In the genomic region with DNA sequence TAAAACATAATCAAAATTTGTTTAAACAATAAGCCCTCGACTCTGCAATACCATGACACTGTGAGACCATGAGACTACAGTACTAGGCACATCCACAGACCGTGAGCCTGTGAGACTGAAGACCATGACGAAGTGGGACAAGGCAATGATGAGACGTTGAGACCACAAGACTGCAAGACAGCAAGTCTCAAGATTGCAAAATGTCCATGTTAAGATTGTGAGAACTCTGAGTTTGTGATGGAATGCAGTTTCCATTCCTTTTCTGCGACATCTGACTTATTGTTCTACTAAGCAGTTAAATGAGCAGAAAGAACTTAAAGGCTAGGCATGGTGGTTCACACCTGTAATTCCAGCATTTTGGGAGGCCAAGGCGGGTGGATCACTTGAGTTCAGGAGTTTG, we compare ENCODE assay signal across 19 cellular contexts.
DNase-seq lines count a peak whose midpoint lies in the region; ATAC-seq, FAIRE-seq and TF ChIP-seq lines count a peak whose summit lies in the region.
"Had no signal": no experiment of that assay in that cellular context is flagged by ENCODE, and none has a peak within 500 bp of the region (broad histone marks: within the 10 kb centered on the region; RNA-seq: fewer than 3 reads in every experiment).

No MANE protein-coding gene starts in this region.

- no peak overlapping the region for H3K27ac Mint-ChIP-seq in astrocyte (ENCODE audit: unreplicated experiment)

- no peaks in the 10 kb centered on the region for H3K27me3 Mint-ChIP-seq in astrocyte (ENCODE audit: low read depth, unreplicated experiment)

- TF ChIP-seq CTCF in AG10803 (conservative IDR thresholded peaks at IDR 0.05; ENCODE audit: low read length): no peak
- TF ChIP-seq CTCF in astrocyte (IDR thresholded peaks at IDR 0.05; ENCODE audit: insufficient read depth, low read depth, low read length): no peak
- TF ChIP-seq CTCF in fibroblast of villous mesenchyme (IDR thresholded peaks at IDR 0.05; ENCODE audit: insufficient read depth, low read depth, low read length): no peak

- peaks cover 2% of the 10 kb centered on the region for H3K27me3 ChIP-seq in astrocyte (ENCODE audit: insufficient read depth, low read length)
- H3K27me3 ChIP-seq: BLaER1 treated with 17β-estradiol and CSF1 and Interleukin-3, amounts not matched to agents 10 nM and 100 nM; SJSA1 had no signal

- no peak overlapping the region for H3K27ac ChIP-seq in astrocyte (ENCODE audit: low read depth, low read length)
- H3K27ac ChIP-seq: BLaER1 treated with 17β-estradiol and CSF1 and Interleukin-3, amounts not matched to agents 10 nM and 100 nM; HL-60; RWPE1; SJSA1 had no signal

- no peaks in the 10 kb centered on the region for H3K36me3 ChIP-seq in astrocyte (ENCODE audit: insufficient read depth, low read length)
- H3K36me3 ChIP-seq: BLaER1 treated with 17β-estradiol and CSF1 and Interleukin-3, amounts not matched to agents 10 nM and 100 nM; SJSA1 had no signal

- FAIRE-seq in HTR-8/SVneo (lab: Jason Lieb, UNC) (peak; percentile 49), astrocyte (lab: Jason Lieb, UNC) (no peak)

- no peak overlapping the region for H3K4me2 ChIP-seq in astrocyte (ENCODE audit: low read length)
- H3K4me2 ChIP-seq: BLaER1 treated with 17β-estradiol and CSF1 and Interleukin-3, amounts not matched to agents 10 nM and 100 nM had no signal

- no peak overlapping the region for H2AFZ ChIP-seq in astrocyte (ENCODE audit: low read depth, low read length)

- no peaks in the 10 kb centered on the region for H3K36me3 Mint-ChIP-seq in astrocyte (ENCODE audit: low read depth, unreplicated experiment)

- ATAC-seq in GM19395 (IDR thresholded peaks at IDR 0.05; ENCODE audit: unreplicated experiment) (no peak), HG02588 (IDR thresholded peaks at IDR 0.05; ENCODE audit: unreplicated experiment) (no peak)
- ATAC-seq: PC-3 had no signal

- H3K79me2 ChIP-seq in astrocyte (ENCODE audit: insufficient read depth, low read length): no peaks in the 10 kb centered on the region

- H4K20me1 ChIP-seq in astrocyte (ENCODE audit: insufficient read depth, low read length): no peaks in the 10 kb centered on the region
- H4K20me1 ChIP-seq: BLaER1 treated with 17β-estradiol and CSF1 and Interleukin-3, amounts not matched to agents 10 nM and 100 nM had no signal

- peaks cover under 1% of the 10 kb centered on the region for H3K4me1 Mint-ChIP-seq in astrocyte (ENCODE audit: low read depth, unreplicated experiment)

- H3K4me3 ChIP-seq in AG10803 (ENCODE audit: low read length): no peak overlapping the region
- H3K4me3 ChIP-seq in astrocyte (ENCODE audit: insufficient read depth, low read depth, low read length): no peak overlapping the region
- H3K4me3 ChIP-seq in fibroblast of villous mesenchyme (ENCODE audit: low read depth, low read length): no peak overlapping the region
- H3K4me3 ChIP-seq: BLaER1 treated with 17β-estradiol and CSF1 and Interleukin-3, amounts not matched to agents 10 nM and 100 nM; SJSA1 had no signal

- H3K9ac ChIP-seq in astrocyte (ENCODE audit: low read length): no peak overlapping the region
- H3K9ac ChIP-seq: BLaER1 treated with 17β-estradiol and CSF1 and Interleukin-3, amounts not matched to agents 10 nM and 100 nM had no signal

- no peaks in the 10 kb centered on the region for H3K9me3 Mint-ChIP-seq in astrocyte (ENCODE audit: unreplicated experiment)

- no peak overlapping the region for H3K4me3 Mint-ChIP-seq in astrocyte (ENCODE audit: unreplicated experiment)

- no peaks in the 10 kb centered on the region for H3K4me1 ChIP-seq in astrocyte (ENCODE audit: insufficient read depth, low read length)
- H3K4me1 ChIP-seq: BLaER1 treated with 17β-estradiol and CSF1 and Interleukin-3, amounts not matched to agents 10 nM and 100 nM; SJSA1 had no signal

- intact Hi-C loops in head of caudate nucleus (cut with DNase I): loop anchor here (10.0 kb wide), 1 partner anchor 960 kb away; no protein-coding TSS in a partner anchor

- H3K9me3 ChIP-seq in astrocyte (ENCODE audit: insufficient read depth, low read depth, low read length): no peaks in the 10 kb centered on the region
- H3K9me3 ChIP-seq: BLaER1 treated with 17β-estradiol and CSF1 and Interleukin-3, amounts not matched to agents 10 nM and 100 nM; SJSA1 had no signal

- DNase-seq in AG10803 (ENCODE audit: low read depth): peak; percentile 82
- DNase-seq in HTR-8/SVneo (ENCODE audit: insufficient read length, low spot score): no peak
- DNase-seq in astrocyte (ENCODE audit: low read depth): peak; percentile 25
- DNase-seq in fibroblast of villous mesenchyme (ENCODE audit: low read depth): peak; percentile 37
- DNase-seq in head of caudate nucleus: no peak
- DNase-seq in activated CD8-positive, alpha-beta memory T cell treated with anti-CD3 and anti-CD28 coated beads, Interleukin-2, amount 50 U/mL, for 48 hours: no peak
- DNase-seq: DMS 273 treated with DMSO at 0.1 percent for 48 hours, HCEC 1CT, NCI-H1436 treated with DMSO at 0.1 percent for 48 hours, NCI-H2081, NCI-H510A, NCI-H774, PC-3 had no signal

Comparison
In these comparisons a context has a peak if more than half of its experiments do, and no peak if none do; other contexts are left out.
1. DNase-seq: peak in AG10803 (single experiment), astrocyte (single experiment) and fibroblast of villous mesenchyme (single experiment); none in HTR-8/SVneo (single experiment), head of caudate nucleus (0 of 42) and activated CD8-positive, alpha-beta memory T cell treated with anti-CD3 and anti-CD28 coated beads, Interleukin-2, amount 50 U/mL, for 48 hours (single experiment).